Comparison of ENCODE assay signal across 8 cellular contexts in the genomic region with DNA sequence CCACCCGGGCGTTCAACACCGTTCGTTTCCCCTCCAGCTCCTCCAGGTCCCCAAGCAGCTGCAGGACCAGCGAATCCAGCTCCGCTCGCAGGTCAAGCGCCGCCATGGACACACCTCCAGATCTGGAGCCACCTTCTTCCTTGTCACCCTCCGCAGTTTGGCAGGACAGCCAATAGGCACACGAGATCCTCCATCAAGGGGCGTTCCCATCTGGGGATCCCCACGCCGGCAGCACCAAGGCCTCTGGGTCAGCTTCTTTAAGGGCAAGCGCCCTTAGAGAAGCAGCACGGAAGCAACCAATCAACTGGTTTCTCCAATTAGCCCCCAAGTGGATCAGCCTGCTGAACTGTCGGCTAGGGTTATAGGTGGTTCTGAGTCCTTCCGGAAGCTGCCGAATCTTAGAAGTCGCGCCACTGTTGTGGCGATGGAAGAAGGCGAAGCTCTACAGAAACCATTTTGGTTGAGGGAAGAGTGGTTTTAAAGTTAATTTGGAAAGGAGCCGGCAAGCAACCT. TPM values are rescaled to one million over a fixed set of nuclear protein-coding genes. Genes with fewer than 3 reads are reported as not detected.
A peak's percentile ranks its signal among the peaks of the same experiment; 100 is the strongest.
DNase-seq lines count a peak whose midpoint lies in the region; ATAC-seq, FAIRE-seq and TF ChIP-seq lines count a peak whose summit lies in the region.

No MANE protein-coding gene starts in this region.

- peak overlapping the region; percentile 100 for H3K4me3 Mint-ChIP-seq in T-helper 1 cell treated with Interleukin-12 subunit alpha and Interleukin-12 subunit beta and Interleukin-4 antibody, amounts not matched to agents 30 μg/mL and 1 μg/mL, for 36 hours

- intact Hi-C loops in left ventricle myocardium superior (cut with micrococcal nuclease) = no loop called here
- intact Hi-C loops in psoas muscle (cut with DNase I) = loop anchor here (5.0 kb wide), 1 partner anchor 160 kb away; the partner anchor contains the start of genes MZT2B (in 2 of the 2) and SMPD4 (in 2 of the 2)

- peaks cover 42% of the 10 kb centered on the region for H3K36me3 Mint-ChIP-seq in T-helper 1 cell treated with Interleukin-12 subunit alpha and Interleukin-12 subunit beta and Interleukin-4 antibody, amounts not matched to agents 30 μg/mL and 1 μg/mL, for 36 hours (ENCODE audit: low read depth)

- peak overlapping the region; percentile 99 for H3K4me3 ChIP-seq in psoas muscle

- DNase-seq in NCI-H1694 (lab: John Stamatoyannopoulos, UW) (peak; percentile 87), amygdala (lab: John Stamatoyannopoulos, UW) (peak; percentile 62 to 96 (median 86)), left ventricle myocardium superior (peak; percentile 90), psoas muscle (peak; percentile 90 to 93), urothelium cell line (ENCODE audit: low spot score) (peak; percentile 95)

- no peaks in the 10 kb centered on the region for H3K9me3 ChIP-seq in psoas muscle

- no peaks in the 10 kb centered on the region for H3K9me3 Mint-ChIP-seq in T-helper 1 cell treated with Interleukin-12 subunit alpha and Interleukin-12 subunit beta and Interleukin-4 antibody, amounts not matched to agents 30 μg/mL and 1 μg/mL, for 36 hours

- TF ChIP-seq CTCF in psoas muscle (IDR thresholded peaks at IDR 0.05) = no peak

- peaks cover 22% of the 10 kb centered on the region for H3K4me1 Mint-ChIP-seq in T-helper 1 cell treated with Interleukin-12 subunit alpha and Interleukin-12 subunit beta and Interleukin-4 antibody, amounts not matched to agents 30 μg/mL and 1 μg/mL, for 36 hours (ENCODE audit: low read depth)

- no peaks in the 10 kb centered on the region for H3K27me3 Mint-ChIP-seq in T-helper 1 cell treated with Interleukin-12 subunit alpha and Interleukin-12 subunit beta and Interleukin-4 antibody, amounts not matched to agents 30 μg/mL and 1 μg/mL, for 36 hours (ENCODE audit: low read depth)

- FAIRE-seq in urothelium cell line (lab: Jason Lieb, UNC) = no peak

- H3K27me3 ChIP-seq in psoas muscle (ENCODE audit: insufficient read depth in 3 of 3, low read length in 2 of 3) = no peaks in the 10 kb centered on the region

- H3K27ac ChIP-seq in psoas muscle = peak overlapping the region; percentile 91

- ATAC-seq in GM18498 (IDR thresholded peaks at IDR 0.05; ENCODE audit: unreplicated experiment) (peak; percentile 81), HG02885 (IDR thresholded peaks at IDR 0.05; ENCODE audit: poor library complexity, unreplicated experiment) (peak; percentile 77), left ventricle myocardium superior (peak; percentile 89), psoas muscle (peak; percentile 83 to 90 (median 84))

- peaks cover 6 to 66% of the 10 kb centered on the region in 2 donors for H3K36me3 ChIP-seq in psoas muscle (ENCODE audit: insufficient read depth in 1 of 2, low read depth in 1 of 2)

- H3K4me1 ChIP-seq in psoas muscle = peaks cover 15% of the 10 kb centered on the region

- H3K27ac Mint-ChIP-seq in T-helper 1 cell treated with Interleukin-12 subunit alpha and Interleukin-12 subunit beta and Interleukin-4 antibody, amounts not matched to agents 30 μg/mL and 1 μg/mL, for 36 hours = peak overlapping the region; percentile 99

- 0 to 1% (median 1%) methylated on average over 22 to 24 of the region's 24 CpGs for WGBS in psoas muscle, 3 donors

RNA-seq across cellular contexts. Expression of gene IMP4, which starts 0.6 kb away (rescaled TPM):
- total RNA-seq in left ventricle myocardium superior (59.8 TPM), psoas muscle (100 to 1,000 TPM in 3 of 4 donors, 10 to 100 TPM in 1; 74.4 to 118 (median 105) TPM)
- polyA plus RNA-seq in psoas muscle = 100 to 1,000 TPM; 148 to 270 (median 194) TPM

RNA-seq across cellular contexts. Expression of gene PTPN18, which starts 13.8 kb away (rescaled TPM):
- 12.5 TPM for total RNA-seq in left ventricle myocardium superior
- total RNA-seq in psoas muscle = 10 to 100 TPM in 1 of 4 donors, 1 to 10 TPM in 3; 6.4 to 10.5 (median 8.6) TPM
- 1 to 10 TPM; 6.0 to 8.7 (median 8.6) TPM for polyA plus RNA-seq in psoas muscle

Comparison
In these comparisons a context has a peak if more than half of its experiments do, and no peak if none do; other contexts are left out.
1. Peak in every context shown above with its lines: DNase-seq, ATAC-seq, H3K4me3 ChIP-seq and H3K27ac ChIP-seq.